8 cellular contexts compared by ENCODE assay signal in genomic region chr2:26521054-26521912, GRCh38. TPM values are rescaled to one million over a fixed set of nuclear protein-coding genes. Genes with fewer than 3 reads are reported as not detected.
DNase-seq lines count a peak whose midpoint lies in the region; ATAC-seq and TF ChIP-seq lines count a peak whose summit lies in the region.

No MANE protein-coding gene starts in this region.

- H3K27me3 ChIP-seq in SJCRH30: peaks cover 33% of the 10 kb centered on the region
- no peaks in the 10 kb centered on the region for H3K27me3 ChIP-seq in right cardiac atrium (ENCODE audit: control insufficient read depth, insufficient read depth)

- no peaks in the 10 kb centered on the region for H3K36me3 ChIP-seq in SJCRH30

- CTCF ChIA-PET in HEK293T (lab: Yijun Ruan, JAX): interaction anchor here (0.7 to 2.2 kb wide), 6 partner anchors 9 to 56 kb away, joined by 3 to 12 read pairs (median 4); no protein-coding TSS in a partner anchor

- no peaks in the 10 kb centered on the region for H3K9me3 ChIP-seq in SJCRH30 (replicated peaks)
- no peaks in the 10 kb centered on the region for H3K9me3 ChIP-seq in right cardiac atrium (ENCODE audit: control insufficient read depth, low read length)

- ATAC-seq in right cardiac atrium: no peak
- no peak for ATAC-seq in HG03378 (IDR thresholded peaks at IDR 0.05; ENCODE audit: unreplicated experiment)

- H3K4me3 ChIP-seq in SJCRH30 (no peak overlapping the region), right cardiac atrium (ENCODE audit: low read length) (no peak overlapping the region)

- no peak overlapping the region for H3K27ac ChIP-seq in SJCRH30
- no peak overlapping the region for H3K27ac ChIP-seq in right cardiac atrium (ENCODE audit: low read length)

- DNase-seq in D341Med (ENCODE audit: low spot score) (peak; percentile 77), HEK293T (ENCODE audit: extremely low spot score) (peak; percentile 61), SJCRH30 (peak; percentile 26 to 52), iris pigment epithelial cell (ENCODE audit: low read depth) (peak; percentile 26), T-helper 2 cell (no peak), right cardiac atrium (no peak)
- DNase-seq in activated CD8-positive, alpha-beta memory T cell treated with anti-CD3 and anti-CD28 coated beads, Interleukin-2, amount 50 U/mL, for 4 hours: no peak

- POLR2A ChIA-PET in HEK293T (lab: Yijun Ruan, JAX): no interaction called here

- intact Hi-C loops in right cardiac atrium (cut with DNase I): loop anchor here in 1 of 4 donors (5.0 kb wide), 1 partner anchor 49 kb away; no protein-coding TSS in a partner anchor

- no peaks in the 10 kb centered on the region; the same call in 1 of the 2 replicates for H3K4me1 ChIP-seq in SJCRH30
- no peaks in the 10 kb centered on the region for H3K4me1 ChIP-seq in right cardiac atrium (ENCODE audit: control insufficient read depth, insufficient read depth, low read length)

- WGBS in right cardiac atrium: 52% methylated on average over 12 of the region's 12 CpGs

TF ChIP-seq in HEK293T, 16 proteins besides CTCF, POLR2A, EP300 and RAD21:
- TF ChIP-seq ZNF384 (IDR thresholded peaks at IDR 0.05) (no peak), TARDBP (IDR thresholded peaks at IDR 0.05) (no peak), SUZ12 (IDR thresholded peaks at IDR 0.05) (no peak), NFRKB (IDR thresholded peaks at IDR 0.05) (no peak), FOXK2 (IDR thresholded peaks at IDR 0.05) (no peak), FOXM1 (IDR thresholded peaks at IDR 0.05; ENCODE audit: borderline replicate concordance) (no peak), L3MBTL2 (conservative IDR thresholded peaks at IDR 0.05) (no peak), FOXA1 (IDR thresholded peaks at IDR 0.05) (no peak), HDGF (IDR thresholded peaks at IDR 0.05; ENCODE audit: borderline replicate concordance) (no peak), CTBP1 (IDR thresholded peaks at IDR 0.05; ENCODE audit: borderline replicate concordance) (no peak), ELF4 (IDR thresholded peaks at IDR 0.05) (no peak), ARNT (IDR thresholded peaks at IDR 0.05) (no peak), SP1 (IDR thresholded peaks at IDR 0.05) (no peak), LEF1 (IDR thresholded peaks at IDR 0.05; ENCODE audit: borderline replicate concordance) (no peak), PKNOX1 (IDR thresholded peaks at IDR 0.05) (no peak)

RNA-seq across cellular contexts. Expression of gene OTOF, which starts 43.4 kb away (rescaled TPM):
- 0.08 TPM in 1 of 2 replicates, not detected in the other for total RNA-seq in SJCRH30 (2014; rRNA removed; shearing (Covaris generic))
- under 1 TPM in 2 of 4 donors, not detected in 2; 0.15 to 0.25 TPM for total RNA-seq in right cardiac atrium
- 0.25 TPM for polyA plus RNA-seq in right cardiac atrium

Comparison
In these comparisons a context has a peak if more than half of its experiments do, and no peak if none do; other contexts are left out.
1. DNase-seq: peak in D341Med (single experiment), HEK293T (single experiment), SJCRH30 (2 of 2) and iris pigment epithelial cell (single experiment); none in activated CD8-positive, alpha-beta memory T cell treated with anti-CD3 and anti-CD28 coated beads, Interleukin-2, amount 50 U/mL, for 4 hours (single experiment), T-helper 2 cell (0 of 5) and right cardiac atrium (0 of 3).